In genomic region chr2:206256711-206257110, GRCh38 we compare ENCODE assay signal across 28 cellular contexts.
"Had no signal": no experiment of that assay in that cellular context is flagged by ENCODE, and none has a peak within 500 bp of the region (broad histone marks: within the 10 kb centered on the region; RNA-seq: fewer than 3 reads in every experiment).

No MANE protein-coding gene starts in this region.

- H3K4me1 ChIP-seq: adrenal gland, body of pancreas, uterus had no signal

- ATAC-seq: activated CD4-positive, CD25-positive, alpha-beta regulatory T cell treated with anti-CD3 and anti-CD28 coated beads, Interleukin-2, amount 50 U/mL, for 24 hours; body of pancreas; left colon; naive thymus-derived CD8-positive, alpha-beta T cell; right cardiac atrium had no signal

- H3K27me3 ChIP-seq: body of pancreas had no signal

- FAIRE-seq: colon, kidney, TTC549 had no signal

- DNase-seq: activated CD4-positive, alpha-beta memory T cell treated with anti-CD3 and anti-CD28 coated beads for 36 hours; activated CD4-positive, alpha-beta T cell treated with anti-CD3 and anti-CD28 coated beads for 48 hours; activated CD8-positive, alpha-beta memory T cell treated with anti-CD3 and anti-CD28 coated beads, Interleukin-2, amount 50 U/mL, for 4 hours; activated effector memory CD4-positive, alpha-beta T cell treated with anti-CD3 and anti-CD28 coated beads, Interleukin-2, amount 50 U/mL, for 16 hours; activated naive CD4-positive, alpha-beta T cell treated with anti-CD3 and anti-CD28 coated beads for 36 hours; activated naive CD8-positive, alpha-beta T cell treated with anti-CD3 and anti-CD28 coated beads for 36 hours; activated T-cell treated with anti-CD3 and anti-CD28 coated beads, Interleukin-2, amount 50 U/mL, for 1 hour; adrenal gland; aorta; body of pancreas; effector CD8-positive, alpha-beta T cell; head of caudate nucleus; hippocampal formation; immature natural killer cell; kidney; left colon; mammary epithelial cell; naive thymus-derived CD8-positive, alpha-beta T cell; posterior cingulate gyrus; right cardiac atrium; spleen; stimulated activated CD4-positive, alpha-beta T cell treated with anti-CD3 and anti-CD28 coated beads, Interleukin-2, amount 100 ng/mL, for 48 hours; uterus had no signal

- H3K27ac ChIP-seq: adrenal gland, body of pancreas, spleen, thoracic aorta, uterus, VCaP had no signal

- H3K4me3 ChIP-seq: adrenal gland, body of pancreas, spleen, thoracic aorta, uterus had no signal

- H3K9me3 ChIP-seq: adrenal gland, body of pancreas, spleen, thoracic aorta, uterus had no signal

- H3K36me3 ChIP-seq: adrenal gland, spleen, thoracic aorta, uterus had no signal
